In the genomic region with DNA sequence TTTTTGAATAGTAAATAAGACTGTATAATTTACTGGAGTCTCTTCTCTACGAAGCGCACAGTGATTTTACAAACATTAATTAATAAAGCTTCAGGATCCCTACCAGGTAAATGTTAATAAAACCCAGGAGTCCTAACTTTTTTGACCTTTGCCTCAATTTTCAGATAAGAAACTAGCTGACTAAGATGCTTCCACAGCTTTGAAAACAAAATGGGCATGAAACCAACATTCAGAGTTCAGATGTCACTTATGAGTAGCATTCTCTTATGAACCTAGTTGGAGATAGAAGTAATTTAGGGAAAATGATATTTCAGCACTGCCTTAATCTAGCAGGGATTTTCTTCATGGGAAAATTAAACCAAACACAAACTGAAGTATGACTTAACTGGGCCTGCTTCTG, we compare ENCODE assay signal across 25 cellular contexts.
"Had no signal": no experiment of that assay in that cellular context is flagged by ENCODE, and none has a peak within 500 bp of the region (broad histone marks: within the 10 kb centered on the region; RNA-seq: fewer than 3 reads in every experiment).

No MANE protein-coding gene starts in this region.

- H3K4me1 ChIP-seq: gastrocnemius medialis, heart right ventricle, left ventricle myocardium inferior, lower lobe of right lung had no signal

- H3K36me3 ChIP-seq: esophagus squamous epithelium, gastrocnemius medialis, heart right ventricle, left ventricle myocardium inferior, lower lobe of right lung had no signal

- DNase-seq: dermis blood vessel endothelial cell; dorsolateral prefrontal cortex; effector CD4-positive, alpha-beta T cell; effector memory CD4-positive, alpha-beta T cell; esophagus squamous epithelium; foreskin fibroblast; foreskin melanocyte; gastrocnemius medialis; glutamatergic neuron; head of caudate nucleus; heart right ventricle; hippocampal formation; left cardiac atrium; left ventricle myocardium inferior; lower lobe of right lung; mesenchymal stem cell; mucosa of descending colon; naive B cell had no signal

- H3K9me3 ChIP-seq: esophagus squamous epithelium, gastrocnemius medialis, lower lobe of right lung, mucosa of descending colon had no signal

- H3K27ac Mint-ChIP-seq: mesothelial cell of epicardium, naive B cell had no signal

- H3K27me3 ChIP-seq: dorsolateral prefrontal cortex, esophagus squamous epithelium, gastrocnemius medialis, heart right ventricle had no signal

- FAIRE-seq: colon, endothelial cell of umbilical vein, islet of Langerhans, keratinocyte had no signal

- H3K27ac ChIP-seq: coronary artery, dorsolateral prefrontal cortex, esophagus squamous epithelium, gastrocnemius medialis, heart right ventricle, left ventricle myocardium inferior, lower lobe of right lung had no signal

- ATAC-seq: esophagus mucosa, gastrocnemius medialis, heart right ventricle, left cardiac atrium, lower lobe of right lung, mucosa of descending colon had no signal

- H3K4me3 ChIP-seq: coronary artery, dorsolateral prefrontal cortex, esophagus squamous epithelium, gastrocnemius medialis, heart right ventricle, left ventricle myocardium inferior, lower lobe of right lung, mucosa of descending colon had no signal
